ENCODE assay signal across 1 cellular context in genomic region chr10:93006435-93007039, GRCh38.
TF ChIP-seq lines count a peak whose summit lies in the region.

No MANE protein-coding gene starts in this region.

TF ChIP-seq in H1, 55 proteins besides CTCF, POLR2A, EP300 and RAD21:
- no peak for TF ChIP-seq CHD7 (IDR thresholded peaks at IDR 0.05; ENCODE audit: insufficient replicate concordance, low read length)
